In the genomic region with DNA sequence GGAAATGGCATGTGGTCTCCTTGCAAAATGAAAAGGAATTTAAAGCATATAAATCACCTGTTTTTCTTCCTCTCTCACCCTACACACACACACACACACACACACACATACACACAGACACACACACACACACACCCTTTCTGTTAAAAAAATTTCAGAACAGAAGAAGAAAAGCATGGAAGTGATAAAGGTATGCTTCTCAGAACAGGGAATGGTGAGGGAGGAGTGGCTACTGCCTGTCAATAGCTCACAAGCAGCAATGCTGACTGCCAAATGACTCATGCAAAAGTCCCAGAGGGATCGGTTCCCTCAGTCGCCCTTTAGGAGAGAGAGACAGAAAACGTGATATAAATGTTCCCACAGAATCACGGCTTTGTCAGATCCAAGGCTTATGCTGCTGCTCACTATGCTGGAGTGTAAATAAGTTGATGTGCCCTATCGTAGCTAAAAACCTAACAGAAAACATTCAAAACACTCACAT, we compare ENCODE assay signal across 9 cellular contexts.
DNase-seq lines count a peak whose midpoint lies in the region; ATAC-seq and TF ChIP-seq lines count a peak whose summit lies in the region.
"Had no signal": no experiment of that assay in that cellular context is flagged by ENCODE, and none has a peak within 500 bp of the region (broad histone marks: within the 10 kb centered on the region; RNA-seq: fewer than 3 reads in every experiment).

No MANE protein-coding gene starts in this region.

- no peak overlapping the region for H3K4me3 ChIP-seq in upper lobe of right lung
- no peak overlapping the region for H3K4me3 ChIP-seq in effector memory CD4-positive, alpha-beta T cell (ENCODE audit: insufficient read depth, low read depth, low read length, poor library complexity, severe bottlenecking)

- H3K4me1 ChIP-seq in upper lobe of right lung = no peaks in the 10 kb centered on the region
- H3K4me1 ChIP-seq in effector memory CD4-positive, alpha-beta T cell (ENCODE audit: control insufficient read depth, insufficient read depth, low read length, poor library complexity, severe bottlenecking) = no peaks in the 10 kb centered on the region

- TF ChIP-seq CTCF in upper lobe of right lung (IDR thresholded peaks at IDR 0.05) = no peak

- DNase-seq in HT1080 (ENCODE audit: low read depth) (peak; percentile 87), T47D (ENCODE audit: low read depth in 1 of 2, low spot score in 1 of 2) (peak; percentile 1 to 11), kidney glomerular epithelial cell (lab: John Stamatoyannopoulos, UW) (peak; percentile 54), upper lobe of right lung (no peak), KG1 (lab: John Stamatoyannopoulos, UW) (no peak), GF-D8 (lab: John Stamatoyannopoulos, UW) (no peak), NCI-H748 (lab: John Stamatoyannopoulos, UW; ENCODE audit: unreplicated experiment) (no peak)
- DNase-seq in effector memory CD4-positive, alpha-beta T cell = no peak
- DNase-seq: activated CD8-positive, alpha-beta memory T cell treated with anti-CD3 and anti-CD28 coated beads for 24 hours had no signal

- no peaks in the 10 kb centered on the region for H3K9me3 ChIP-seq in upper lobe of right lung
- no peaks in the 10 kb centered on the region for H3K9me3 ChIP-seq in effector memory CD4-positive, alpha-beta T cell (ENCODE audit: control insufficient read depth, low read length)

- H3K27me3 ChIP-seq in upper lobe of right lung = no peaks in the 10 kb centered on the region
- H3K27me3 ChIP-seq in effector memory CD4-positive, alpha-beta T cell (replicated peaks; ENCODE audit: control insufficient read depth, insufficient read depth, low read length, poor library complexity, severe bottlenecking) = no peaks in the 10 kb centered on the region

- in situ Hi-C loops in T47D (cut with HindIII; ENCODE audit: low pct_unique_long_range_greater_than_20kb, low sequenced_read_pairs) = no loop called here

- peak; percentile 53 for ATAC-seq in upper lobe of right lung

- H3K27ac ChIP-seq in upper lobe of right lung = no peak overlapping the region
- no peak overlapping the region for H3K27ac ChIP-seq in effector memory CD4-positive, alpha-beta T cell (ENCODE audit: insufficient read depth, low read length, poor library complexity, severe bottlenecking)

- H3K36me3 ChIP-seq in upper lobe of right lung = no peaks in the 10 kb centered on the region
- H3K36me3 ChIP-seq in effector memory CD4-positive, alpha-beta T cell (ENCODE audit: control insufficient read depth, insufficient read depth, low read length) = no peaks in the 10 kb centered on the region

- intact Hi-C loops in upper lobe of right lung (cut with DNase I) = no loop called here

Comparison
In these comparisons a context has a peak if more than half of its experiments do, and no peak if none do; other contexts are left out.
1. DNase-seq: peak in HT1080 (single experiment), T47D (2 of 2) and kidney glomerular epithelial cell (single experiment); none in upper lobe of right lung (single experiment), effector memory CD4-positive, alpha-beta T cell (0 of 3), KG1 (single experiment), GF-D8 (single experiment) and NCI-H748 (single experiment).